Comparison of ENCODE assay signal across 8 cellular contexts in the genomic region with DNA sequence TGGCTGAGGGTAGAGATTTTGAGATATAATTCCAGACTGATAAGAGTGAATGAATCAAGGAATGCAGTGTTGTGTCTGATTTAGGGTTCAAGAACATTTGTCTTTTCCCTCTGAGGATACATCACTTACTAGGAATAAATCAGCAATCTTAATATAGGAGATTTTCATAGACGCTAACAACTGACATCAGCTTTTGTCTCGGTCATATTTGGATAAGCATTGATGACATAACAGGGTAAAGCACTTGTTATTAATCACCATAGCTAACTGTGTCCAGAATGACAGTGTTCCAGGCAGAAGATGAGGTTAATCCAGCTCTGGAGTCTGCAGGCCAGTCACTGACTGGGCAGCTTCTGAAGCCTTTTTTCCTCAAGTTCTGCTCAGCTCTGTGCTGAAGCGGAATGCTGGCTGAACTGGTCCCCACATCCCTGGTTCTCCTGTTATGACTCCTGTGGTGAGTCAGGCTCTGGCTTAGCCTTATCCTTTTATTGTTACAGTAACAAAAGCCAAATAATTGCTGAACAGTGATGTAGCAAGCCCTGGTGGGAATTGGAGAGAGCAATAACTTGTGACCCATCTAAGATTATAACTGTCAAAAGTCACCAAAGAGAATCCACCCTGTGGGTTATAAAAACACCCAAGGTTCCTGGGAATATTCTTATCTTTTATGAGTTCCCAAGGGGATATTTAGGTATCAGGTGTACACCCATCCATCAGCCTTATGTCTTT. TPM values are rescaled to one million over a fixed set of nuclear protein-coding genes. Genes with fewer than 3 reads are reported as not detected.
DNase-seq lines count a peak whose midpoint lies in the region; ATAC-seq and TF ChIP-seq lines count a peak whose summit lies in the region.

No MANE protein-coding gene starts in this region.

- DNase-seq in activated naive CD4-positive, alpha-beta T cell treated with anti-CD3 and anti-CD28 coated beads, Interleukin-2, amount 10 ng/mL, durations not matched to agents 7 days and 5 days, result no peak
- DNase-seq in activated naive CD4-positive, alpha-beta T cell treated with anti-CD3 and anti-CD28 coated beads, Interleukin-2, amount 50 U/mL, for 16 hours, result no peak
- DNase-seq in T-cell (no peak), fibroblast of lung (ENCODE audit: low read depth in 2 of 2) (peak; percentile 89 to 100), ovary (peak; percentile 28 to 62 (median 36)), KG1 (lab: John Stamatoyannopoulos, UW) (no peak), HuH-7 (ENCODE audit: low spot score) (no peak), 8988T (no peak)

- no peaks in the 10 kb centered on the region for H3K9me3 Mint-ChIP-seq in activated naive CD4-positive, alpha-beta T cell treated with anti-CD3 and anti-CD28 coated beads, Interleukin-2, amount 10 ng/mL, durations not matched to agents 7 days and 5 days
- H3K9me3 Mint-ChIP-seq in T-cell, result no peaks in the 10 kb centered on the region

- peaks cover 10% of the 10 kb centered on the region for H3K79me2 ChIP-seq in fibroblast of lung (ENCODE audit: control insufficient read depth, insufficient read depth, low read length)

- H3K27ac ChIP-seq in fibroblast of lung (ENCODE audit: insufficient read depth, low read length) (peak overlapping the region; percentile 43), ovary (no peak overlapping the region)

- no peaks in the 10 kb centered on the region for H3K27me3 Mint-ChIP-seq in activated naive CD4-positive, alpha-beta T cell treated with anti-CD3 and anti-CD28 coated beads, Interleukin-2, amount 10 ng/mL, durations not matched to agents 7 days and 5 days
- no peaks in the 10 kb centered on the region for H3K27me3 Mint-ChIP-seq in T-cell

- no peak for TF ChIP-seq CTCF in fibroblast of lung (conservative IDR thresholded peaks at IDR 0.05 in 1 of 2, IDR thresholded peaks at IDR 0.05 in 1 of 2; ENCODE audit: low read depth in 1 of 2, low read length in 2 of 2)
- no peak for TF ChIP-seq CTCF in ovary (IDR thresholded peaks at IDR 0.05)

- H3K4me3 ChIP-seq in fibroblast of lung (replicated peaks in 1 of 4; ENCODE audit: control extremely low read depth in 1 of 4, insufficient read depth in 1 of 4, low read depth in 3 of 4, low read length in 4 of 4) (no peak overlapping the region), ovary (no peak overlapping the region)

- H3K27ac Mint-ChIP-seq in activated naive CD4-positive, alpha-beta T cell treated with anti-CD3 and anti-CD28 coated beads, Interleukin-2, amount 10 ng/mL, durations not matched to agents 7 days and 5 days, result peak overlapping the region; percentile 42
- H3K27ac Mint-ChIP-seq in T-cell, result peak overlapping the region; percentile 51 to 86

- peak overlapping the region; percentile 8 for H3K4me3 Mint-ChIP-seq in activated naive CD4-positive, alpha-beta T cell treated with anti-CD3 and anti-CD28 coated beads, Interleukin-2, amount 10 ng/mL, durations not matched to agents 7 days and 5 days
- peak overlapping the region; percentile 54 to 67 (median 60) for H3K4me3 Mint-ChIP-seq in T-cell

- no peak for ATAC-seq in T-cell (replicated peaks in 1 of 4)

- H3K4me2 ChIP-seq in fibroblast of lung (ENCODE audit: extremely low read depth, insufficient read depth, low read length), result peak overlapping the region; percentile 41

- no peaks in the 10 kb centered on the region for H3K9me3 ChIP-seq in fibroblast of lung (ENCODE audit: control insufficient read depth, insufficient read depth, low read depth, low read length)
- no peaks in the 10 kb centered on the region for H3K9me3 ChIP-seq in ovary

- H3K27me3 ChIP-seq in fibroblast of lung (ENCODE audit: control insufficient read depth, insufficient read depth, low read length), result no peaks in the 10 kb centered on the region
- no peaks in the 10 kb centered on the region for H3K27me3 ChIP-seq in ovary

- peaks cover 5% of the 10 kb centered on the region for H3K36me3 Mint-ChIP-seq in activated naive CD4-positive, alpha-beta T cell treated with anti-CD3 and anti-CD28 coated beads, Interleukin-2, amount 10 ng/mL, durations not matched to agents 7 days and 5 days
- no peaks in the 10 kb centered on the region for H3K36me3 Mint-ChIP-seq in T-cell

- H3K4me1 ChIP-seq in fibroblast of lung (ENCODE audit: control insufficient read depth, extremely low read depth, insufficient read depth, low read length), result peaks cover 2% of the 10 kb centered on the region
- peaks cover 4% of the 10 kb centered on the region for H3K4me1 ChIP-seq in ovary (ENCODE audit: insufficient read depth)

- no peak overlapping the region for H2AFZ ChIP-seq in fibroblast of lung (ENCODE audit: low read length)

- intact Hi-C loops in ovary (cut with DNase I), result no loop called here

- no peak for TF ChIP-seq EP300 in ovary (IDR thresholded peaks at IDR 0.05)

- WGBS in ovary, 3 donors, result 27 to 45% (median 39%) methylated on average over 3 of the region's 3 CpGs

- POLR2A ChIA-PET in T-cell (lab: Charles Lee), result no interaction called here

- CTCF ChIA-PET in activated naive CD4-positive, alpha-beta T cell treated with anti-CD3 and anti-CD28 coated beads, Interleukin-2, amount 10 ng/mL, durations not matched to agents 7 days and 5 days (lab: Charles Lee), result interaction anchor here (1.6 kb wide), 1 partner anchor 13 kb away, joined by 4 read pairs; no protein-coding TSS in a partner anchor
- CTCF ChIA-PET in T-cell (lab: Charles Lee), result no interaction called here

- no peak for TF ChIP-seq POLR2A in ovary (IDR thresholded peaks at IDR 0.05)

- no peak overlapping the region for H3K9ac ChIP-seq in fibroblast of lung (ENCODE audit: insufficient read depth, low read length)

- H3K36me3 ChIP-seq in fibroblast of lung (ENCODE audit: control insufficient read depth, insufficient read depth, low read length), result no peaks in the 10 kb centered on the region
- H3K36me3 ChIP-seq in ovary, result no peaks in the 10 kb centered on the region

- H3K4me1 Mint-ChIP-seq in activated naive CD4-positive, alpha-beta T cell treated with anti-CD3 and anti-CD28 coated beads, Interleukin-2, amount 10 ng/mL, durations not matched to agents 7 days and 5 days, result peaks cover 44% of the 10 kb centered on the region
- H3K4me1 Mint-ChIP-seq in T-cell, result peaks cover 37 to 40% (median 39%) of the 10 kb centered on the region in 3 donors

- no peaks in the 10 kb centered on the region for H4K20me1 ChIP-seq in fibroblast of lung (ENCODE audit: control insufficient read depth, extremely low read depth, insufficient read depth, low read length)

RNA-seq across cellular contexts. Expression of a gene that starts 41.8 kb away (rescaled TPM):
- total RNA-seq in T-cell, result 10 to 100 TPM in 3 of 5 donors, 1 to 10 TPM in 2; 6.7 to 11.1 (median 10.7) TPM
- 16.7 and 36.8 TPM in 2 replicates for total RNA-seq in fibroblast of lung
- polyA plus RNA-seq in fibroblast of lung, result 11.7 and 16.9 TPM in 2 replicates
- 7.2 and 10.8 TPM in 2 replicates for polyA plus RNA-seq in fibroblast of lung (2012)
- 12.1 and 14.5 TPM in 2 replicates for polyA minus RNA-seq in fibroblast of lung (ENCODE audit: low replicate concordance)
- 10 to 100 TPM; 10.8 to 34.1 (median 20.9) TPM for total RNA-seq in ovary
- 10 to 100 TPM in 1 of 2 donors, 1 to 10 TPM in 1; 6.1 to 18.3 TPM for polyA plus RNA-seq in ovary

Comparison
In these comparisons a context has a peak if more than half of its experiments do, and no peak if none do; other contexts are left out.
1. DNase-seq: peak in fibroblast of lung (2 of 2) and ovary (5 of 5); none in activated naive CD4-positive, alpha-beta T cell treated with anti-CD3 and anti-CD28 coated beads, Interleukin-2, amount 10 ng/mL, durations not matched to agents 7 days and 5 days (single experiment), activated naive CD4-positive, alpha-beta T cell treated with anti-CD3 and anti-CD28 coated beads, Interleukin-2, amount 50 U/mL, for 16 hours (single experiment), T-cell (0 of 34), KG1 (single experiment), HuH-7 (single experiment) and 8988T (single experiment).